Comparison of ENCODE assay signal across 1 cellular context in the genomic region with DNA sequence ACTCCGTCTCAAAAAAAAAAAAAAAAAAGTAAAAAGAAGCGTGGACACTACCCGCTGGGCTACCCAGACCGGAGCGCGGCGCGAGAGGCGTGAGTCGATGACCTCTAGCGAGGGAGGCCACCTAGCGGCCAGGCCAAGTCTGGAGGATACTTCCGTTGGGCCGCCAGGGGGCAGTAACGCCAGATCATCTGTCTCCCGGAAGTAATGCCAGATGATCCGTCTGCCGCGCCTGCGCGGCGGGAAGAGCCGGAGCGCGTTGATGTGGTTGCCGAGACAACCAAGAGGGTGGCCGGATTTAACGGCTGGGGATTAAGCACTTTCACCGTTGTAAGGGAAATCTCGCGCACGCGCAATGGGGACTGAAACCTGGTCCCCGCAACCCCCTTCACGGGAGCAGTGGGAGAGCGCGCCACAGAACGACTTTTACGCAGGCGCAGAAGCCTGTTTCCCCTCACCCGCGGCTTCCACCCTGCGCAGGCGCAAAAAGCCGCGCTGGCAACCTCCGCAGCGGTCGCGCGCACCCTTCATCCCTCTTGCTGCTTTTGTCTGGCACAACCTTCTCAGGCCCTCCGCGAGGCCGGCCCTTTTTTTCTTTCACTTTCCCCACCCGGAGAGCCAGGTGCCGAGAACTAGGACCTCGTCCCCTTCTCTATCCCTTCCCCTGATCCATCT.
A peak's percentile ranks its signal among the peaks of the same experiment; 100 is the strongest.
TF ChIP-seq lines count a peak whose summit lies in the region.

No MANE protein-coding gene starts in this region.

TF ChIP-seq in HepG2, 621 proteins besides CTCF, POLR2A, EP300 and RAD21 (continued from another document and continues in another):
- peak; percentile 81 for TF ChIP-seq SALL1 (CRISPR knock-in tag; IDR thresholded peaks at IDR 0.05)
- peak; percentile 81 for TF ChIP-seq TBX2 (CRISPR knock-in tag; IDR thresholded peaks at IDR 0.05; ENCODE audit: borderline replicate concordance)
- no peak for TF ChIP-seq ZNF746 (CRISPR knock-in tag; IDR thresholded peaks at IDR 0.05)
- TF ChIP-seq ZXDC (CRISPR knock-in tag; IDR thresholded peaks at IDR 0.05) = peak; percentile 71; the same call in 1 of the 2 replicates
- 0 out of 2 replicates have a peak, but pooled peaks have one; percentile 20 for TF ChIP-seq MXD1 (CRISPR knock-in tag; IDR thresholded peaks at IDR 0.05)
- TF ChIP-seq GABPB1 (CRISPR knock-in tag; IDR thresholded peaks at IDR 0.05) = peak; percentile 93
- TF ChIP-seq STAT5B (CRISPR knock-in tag; IDR thresholded peaks at IDR 0.05) = peak; percentile 45; the same call in 1 of the 2 replicates
- peak in 1 of 2 experiments; percentile 0; a peak in 1 of 4 replicates for TF ChIP-seq MAFK (conservative IDR thresholded peaks at IDR 0.05 in 1 of 2, IDR thresholded peaks at IDR 0.05 in 1 of 2; ENCODE audit: low read length in 2 of 2)
- TF ChIP-seq, protein P1, sequence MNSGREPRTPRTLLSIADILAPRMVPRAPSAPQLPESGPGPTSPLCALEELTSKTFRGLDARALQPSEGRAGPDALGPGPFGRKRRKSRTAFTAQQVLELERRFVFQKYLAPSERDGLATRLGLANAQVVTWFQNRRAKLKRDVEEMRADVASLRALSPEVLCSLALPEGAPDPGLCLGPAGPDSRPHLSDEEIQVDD (CRISPR knock-in tag; IDR thresholded peaks at IDR 0.05; ENCODE audit: borderline replicate concordance) = no peak
- no peak for TF ChIP-seq JUNB (CRISPR knock-in tag; IDR thresholded peaks at IDR 0.05; ENCODE audit: borderline replicate concordance)
- peak; percentile 84 for TF ChIP-seq IRF2 (CRISPR knock-in tag; IDR thresholded peaks at IDR 0.05)
- TF ChIP-seq NR2F1 (CRISPR knock-in tag; IDR thresholded peaks at IDR 0.05) = peak in 1 of 2 experiments; percentile 57; a peak in 2 of 4 replicates
- TF ChIP-seq ZNF333 (CRISPR knock-in tag; IDR thresholded peaks at IDR 0.05; ENCODE audit: borderline replicate concordance) = no peak
- TF ChIP-seq HDAC6 (IDR thresholded peaks at IDR 0.05; ENCODE audit: low read depth, low read length) = no peak
- TF ChIP-seq NFKB2 (CRISPR knock-in tag; IDR thresholded peaks at IDR 0.05; ENCODE audit: borderline replicate concordance) = peak; percentile 17; the same call in 1 of the 2 replicates
- no peak; the same call in 1 of the 2 replicates for TF ChIP-seq TIGD3 (CRISPR knock-in tag; IDR thresholded peaks at IDR 0.05; ENCODE audit: borderline replicate concordance)
- no peak for TF ChIP-seq SNAPC5 (CRISPR knock-in tag; IDR thresholded peaks at IDR 0.05; ENCODE audit: borderline replicate concordance)
- TF ChIP-seq KLF12 (CRISPR knock-in tag; IDR thresholded peaks at IDR 0.05; ENCODE audit: borderline replicate concordance) = peak; percentile 68; the same call in 1 of the 2 replicates
- TF ChIP-seq ZSCAN30 (CRISPR knock-in tag; IDR thresholded peaks at IDR 0.05) = no peak
- TF ChIP-seq MXI1 (IDR thresholded peaks at IDR 0.05; ENCODE audit: borderline replicate concordance, low read depth, low read length) = peak; percentile 93
- peak; percentile 10; the same call in 1 of the 2 replicates for TF ChIP-seq ZNF143 (CRISPR knock-in tag; IDR thresholded peaks at IDR 0.05)
- no peak for TF ChIP-seq ZBTB34 (CRISPR knock-in tag; IDR thresholded peaks at IDR 0.05)
- TF ChIP-seq MIXL1 (CRISPR knock-in tag; IDR thresholded peaks at IDR 0.05) = peak; percentile 30; the same call in 1 of the 2 replicates
- 0 out of 2 replicates have a peak, but pooled peaks have one; percentile 22 for TF ChIP-seq ERF (CRISPR knock-in tag; IDR thresholded peaks at IDR 0.05)
- TF ChIP-seq, protein P2, sequence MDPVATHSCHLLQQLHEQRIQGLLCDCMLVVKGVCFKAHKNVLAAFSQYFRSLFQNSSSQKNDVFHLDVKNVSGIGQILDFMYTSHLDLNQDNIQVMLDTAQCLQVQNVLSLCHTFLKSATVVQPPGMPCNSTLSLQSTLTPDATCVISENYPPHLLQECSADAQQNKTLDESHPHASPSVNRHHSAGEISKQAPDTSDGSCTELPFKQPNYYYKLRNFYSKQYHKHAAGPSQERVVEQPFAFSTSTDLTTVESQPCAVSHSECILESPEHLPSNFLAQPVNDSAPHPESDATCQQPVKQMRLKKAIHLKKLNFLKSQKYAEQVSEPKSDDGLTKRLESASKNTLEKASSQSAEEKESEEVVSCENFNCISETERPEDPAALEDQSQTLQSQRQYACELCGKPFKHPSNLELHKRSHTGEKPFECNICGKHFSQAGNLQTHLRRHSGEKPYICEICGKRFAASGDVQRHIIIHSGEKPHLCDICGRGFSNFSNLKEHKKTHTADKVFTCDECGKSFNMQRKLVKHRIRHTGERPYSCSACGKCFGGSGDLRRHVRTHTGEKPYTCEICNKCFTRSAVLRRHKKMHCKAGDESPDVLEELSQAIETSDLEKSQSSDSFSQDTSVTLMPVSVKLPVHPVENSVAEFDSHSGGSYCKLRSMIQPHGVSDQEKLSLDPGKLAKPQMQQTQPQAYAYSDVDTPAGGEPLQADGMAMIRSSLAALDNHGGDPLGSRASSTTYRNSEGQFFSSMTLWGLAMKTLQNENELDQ (CRISPR knock-in tag; IDR thresholded peaks at IDR 0.05; ENCODE audit: borderline replicate concordance) = no peak
- TF ChIP-seq PHF21A (CRISPR knock-in tag; IDR thresholded peaks at IDR 0.05) = peak; percentile 90
- TF ChIP-seq, protein P3, sequence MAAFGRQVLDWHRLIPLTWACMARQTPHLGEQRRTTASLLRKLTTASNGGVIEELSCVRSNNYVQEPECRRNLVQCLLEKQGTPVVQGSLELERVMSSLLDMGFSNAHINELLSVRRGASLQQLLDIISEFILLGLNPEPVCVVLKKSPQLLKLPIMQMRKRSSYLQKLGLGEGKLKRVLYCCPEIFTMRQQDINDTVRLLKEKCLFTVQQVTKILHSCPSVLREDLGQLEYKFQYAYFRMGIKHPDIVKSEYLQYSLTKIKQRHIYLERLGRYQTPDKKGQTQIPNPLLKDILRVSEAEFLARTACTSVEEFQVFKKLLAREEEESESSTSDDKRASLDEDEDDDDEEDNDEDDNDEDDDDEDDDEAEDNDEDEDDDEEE (CRISPR knock-in tag; IDR thresholded peaks at IDR 0.05) = peak; percentile 53; the same call in 1 of the 2 replicates
- TF ChIP-seq ELK4 (CRISPR knock-in tag; IDR thresholded peaks at IDR 0.05; ENCODE audit: borderline replicate concordance) = 0 out of 2 replicates have a peak, but pooled peaks have one; percentile 61
- TF ChIP-seq, protein P4, sequence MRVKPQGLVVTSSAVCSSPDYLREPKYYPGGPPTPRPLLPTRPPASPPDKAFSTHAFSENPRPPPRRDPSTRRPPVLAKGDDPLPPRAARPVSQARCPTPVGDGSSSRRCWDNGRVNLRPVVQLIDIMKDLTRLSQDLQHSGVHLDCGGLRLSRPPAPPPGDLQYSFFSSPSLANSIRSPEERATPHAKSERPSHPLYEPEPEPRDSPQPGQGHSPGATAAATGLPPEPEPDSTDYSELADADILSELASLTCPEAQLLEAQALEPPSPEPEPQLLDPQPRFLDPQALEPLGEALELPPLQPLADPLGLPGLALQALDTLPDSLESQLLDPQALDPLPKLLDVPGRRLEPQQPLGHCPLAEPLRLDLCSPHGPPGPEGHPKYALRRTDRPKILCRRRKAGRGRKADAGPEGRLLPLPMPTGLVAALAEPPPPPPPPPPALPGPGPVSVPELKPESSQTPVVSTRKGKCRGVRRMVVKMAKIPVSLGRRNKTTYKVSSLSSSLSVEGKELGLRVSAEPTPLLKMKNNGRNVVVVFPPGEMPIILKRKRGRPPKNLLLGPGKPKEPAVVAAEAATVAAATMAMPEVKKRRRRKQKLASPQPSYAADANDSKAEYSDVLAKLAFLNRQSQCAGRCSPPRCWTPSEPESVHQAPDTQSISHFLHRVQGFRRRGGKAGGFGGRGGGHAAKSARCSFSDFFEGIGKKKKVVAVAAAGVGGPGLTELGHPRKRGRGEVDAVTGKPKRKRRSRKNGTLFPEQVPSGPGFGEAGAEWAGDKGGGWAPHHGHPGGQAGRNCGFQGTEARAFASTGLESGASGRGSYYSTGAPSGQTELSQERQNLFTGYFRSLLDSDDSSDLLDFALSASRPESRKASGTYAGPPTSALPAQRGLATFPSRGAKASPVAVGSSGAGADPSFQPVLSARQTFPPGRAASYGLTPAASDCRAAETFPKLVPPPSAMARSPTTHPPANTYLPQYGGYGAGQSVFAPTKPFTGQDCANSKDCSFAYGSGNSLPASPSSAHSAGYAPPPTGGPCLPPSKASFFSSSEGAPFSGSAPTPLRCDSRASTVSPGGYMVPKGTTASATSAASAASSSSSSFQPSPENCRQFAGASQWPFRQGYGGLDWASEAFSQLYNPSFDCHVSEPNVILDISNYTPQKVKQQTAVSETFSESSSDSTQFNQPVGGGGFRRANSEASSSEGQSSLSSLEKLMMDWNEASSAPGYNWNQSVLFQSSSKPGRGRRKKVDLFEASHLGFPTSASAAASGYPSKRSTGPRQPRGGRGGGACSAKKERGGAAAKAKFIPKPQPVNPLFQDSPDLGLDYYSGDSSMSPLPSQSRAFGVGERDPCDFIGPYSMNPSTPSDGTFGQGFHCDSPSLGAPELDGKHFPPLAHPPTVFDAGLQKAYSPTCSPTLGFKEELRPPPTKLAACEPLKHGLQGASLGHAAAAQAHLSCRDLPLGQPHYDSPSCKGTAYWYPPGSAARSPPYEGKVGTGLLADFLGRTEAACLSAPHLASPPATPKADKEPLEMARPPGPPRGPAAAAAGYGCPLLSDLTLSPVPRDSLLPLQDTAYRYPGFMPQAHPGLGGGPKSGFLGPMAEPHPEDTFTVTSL (CRISPR knock-in tag; IDR thresholded peaks at IDR 0.05; ENCODE audit: borderline replicate concordance) = peak; percentile 56; the same call in 1 of the 2 replicates
- TF ChIP-seq GATA4 (IDR thresholded peaks at IDR 0.05; ENCODE audit: borderline replicate concordance, low read depth) = peak; percentile 33; the same call in 1 of the 2 replicates
- TF ChIP-seq ZNF280B (CRISPR knock-in tag; IDR thresholded peaks at IDR 0.05; ENCODE audit: borderline replicate concordance) = no peak; the same call in 1 of the 2 replicates
- no peak for TF ChIP-seq ZNF773 (CRISPR knock-in tag; IDR thresholded peaks at IDR 0.05; ENCODE audit: borderline replicate concordance)
- no peak for TF ChIP-seq GPN1 (CRISPR knock-in tag; IDR thresholded peaks at IDR 0.05; ENCODE audit: borderline replicate concordance)
- no peak for TF ChIP-seq SOX6 (IDR thresholded peaks at IDR 0.05)
- peak; percentile 49; the same call in 1 of the 2 replicates for TF ChIP-seq SOX6 (CRISPR knock-in tag; IDR thresholded peaks at IDR 0.05)
- no peak for TF ChIP-seq SOX13 (IDR thresholded peaks at IDR 0.05)
- peak in 1 of 2 experiments; percentile 18; a peak in 1 of 4 replicates for TF ChIP-seq SOX13 (CRISPR knock-in tag; conservative IDR thresholded peaks at IDR 0.05 in 1 of 2, IDR thresholded peaks at IDR 0.05 in 1 of 2)
